ENCODE assay signal across 10 cellular contexts in the genomic region with DNA sequence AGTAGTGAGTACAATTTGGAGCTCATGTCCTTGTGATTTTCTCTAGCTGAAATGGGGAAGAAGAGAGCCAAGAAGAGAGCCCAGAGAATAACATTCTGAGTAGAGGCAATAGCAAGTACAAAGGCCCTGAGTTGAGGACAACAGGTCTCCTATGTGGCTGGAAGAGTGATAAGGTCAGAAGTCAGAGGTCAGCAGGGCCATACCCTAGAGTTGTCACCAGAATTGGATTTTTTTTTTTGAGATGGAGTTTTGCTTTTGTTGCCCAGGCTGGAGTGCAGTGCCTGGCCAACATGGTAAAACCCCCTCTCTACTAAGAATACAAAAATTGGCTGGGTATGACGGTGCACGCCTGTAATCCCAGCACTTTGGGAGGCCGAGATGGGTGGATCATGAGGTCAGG.
"Had no signal": no experiment of that assay in that cellular context is flagged by ENCODE, and none has a peak within 500 bp of the region (broad histone marks: within the 10 kb centered on the region; RNA-seq: fewer than 3 reads in every experiment).

No MANE protein-coding gene starts in this region.

- H3K9me3 Mint-ChIP-seq: GM23338, HFFc6 had no signal

- DNase-seq: GM23248, GOT3, H7, HCEC 1CT, HFFc6 had no signal

- H2AFZ ChIP-seq: GM23248, GM23338 had no signal

- H3K4me3 ChIP-seq: GM23248, GM23338, HAP-1 had no signal

- H3K4me2 ChIP-seq: GM23338 had no signal

- H3K36me3 ChIP-seq: HAP-1 had no signal

- ATAC-seq: GM23338, HCT116 had no signal

- H3K9me3 ChIP-seq: HAP-1 had no signal

- H3K9ac ChIP-seq: GM23248 had no signal

- FAIRE-seq: H1, H54 had no signal

- H3K4me3 Mint-ChIP-seq: GM23338, HFFc6 had no signal

- H3K27ac Mint-ChIP-seq: GM23338, HFFc6 had no signal

- H3K4me1 ChIP-seq: HAP-1 had no signal

- H3K27ac ChIP-seq: GM23248 had no signal
